In the genomic region with DNA sequence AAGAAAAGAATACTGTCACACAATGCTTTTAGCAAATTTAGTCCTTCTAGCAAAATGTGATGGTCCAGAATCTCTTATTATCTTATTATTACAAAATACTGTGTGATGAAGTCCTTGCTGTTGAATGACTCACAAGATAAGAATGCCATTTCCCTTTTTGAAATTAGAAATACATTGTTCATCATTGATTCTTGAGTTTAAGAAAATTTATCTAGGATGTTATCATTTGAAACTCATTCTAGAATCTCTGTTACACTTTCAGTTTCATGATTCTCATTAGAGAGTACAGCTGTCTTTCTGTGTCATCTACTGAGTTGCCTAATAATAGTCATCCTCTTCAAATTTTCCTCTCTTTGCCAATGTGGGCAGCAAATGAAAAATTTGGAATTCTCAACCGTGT, we compare ENCODE assay signal across 25 cellular contexts. TPM values are rescaled to one million over a fixed set of nuclear protein-coding genes. Genes with fewer than 3 reads are reported as not detected.
DNase-seq lines count a peak whose midpoint lies in the region; ATAC-seq and TF ChIP-seq lines count a peak whose summit lies in the region.
"Had no signal": no experiment of that assay in that cellular context is flagged by ENCODE, and none has a peak within 500 bp of the region (broad histone marks: within the 10 kb centered on the region; RNA-seq: fewer than 3 reads in every experiment).

No MANE protein-coding gene starts in this region.

- H3K27me3 Mint-ChIP-seq in MCF 10A (ENCODE audit: insufficient read depth, unreplicated experiment): no peaks in the 10 kb centered on the region
- H3K27me3 Mint-ChIP-seq: IgD-negative memory B cell, T-cell had no signal

- peaks cover 0 to 40% of the 10 kb centered on the region in 2 donors for H3K36me3 ChIP-seq in adrenal gland (replicated peaks in 1 of 2)
- H3K36me3 ChIP-seq in aorta (ENCODE audit: control insufficient read depth in 1 of 2, insufficient read depth in 2 of 2, low read length in 1 of 2): peaks cover 0 to 2% of the 10 kb centered on the region in 2 donors

- peaks cover 72% of the 10 kb centered on the region for H3K36me3 Mint-ChIP-seq in MCF 10A (ENCODE audit: insufficient read depth, unreplicated experiment)

- no peak for ATAC-seq in aorta (ENCODE audit: low FRiP score)
- ATAC-seq: left lobe of liver, T-cell had no signal

- no peak overlapping the region for H3K4me3 Mint-ChIP-seq in MCF 10A (ENCODE audit: unreplicated experiment)
- H3K4me3 Mint-ChIP-seq: mesothelial cell of epicardium, neural crest cell, T-cell had no signal

- peak; percentile 20 for DNase-seq in AG20443 (ENCODE audit: low spot score)
- peak; percentile 46 for DNase-seq in GM13976 (ENCODE audit: low spot score)
- DNase-seq in adrenal gland: no peak
- DNase-seq in hepatic stellate cell (ENCODE audit: low spot score): peak; percentile 24
- DNase-seq in MCF 10A (ENCODE audit: unreplicated experiment): no peak
- no peak for DNase-seq in retina
- DNase-seq in aorta: no peak
- DNase-seq: activated CD4-positive, alpha-beta T cell treated with anti-CD3 and anti-CD28 coated beads, Interleukin-2, amount 50 U/mL, for 1 hour; amniotic stem cell; central memory CD4-positive, alpha-beta T cell; DMS79; effector CD4-positive, alpha-beta T cell; esophagus squamous epithelium; NCI-H187; SHP77 treated with DMSO at 0.1 percent for 48 hours; stimulated activated CD4-positive, alpha-beta T cell treated with anti-CD3 and anti-CD28 coated beads, Interleukin-2, amount 100 ng/mL, for 48 hours; stimulated activated naive CD4-positive, alpha-beta T cell treated with Interleukin-2 at 50 U/mL for 16 hours; T-cell had no signal

- TF ChIP-seq CTCF in GM13976 (IDR thresholded peaks at IDR 0.05; ENCODE audit: borderline replicate concordance, control extremely low read depth, extremely low read depth, insufficient read depth, missing control alignments): no peak
- TF ChIP-seq CTCF in adrenal gland (IDR thresholded peaks at IDR 0.05): no peak
- no peak for TF ChIP-seq CTCF in MCF 10A (IDR thresholded peaks at IDR 0.05; ENCODE audit: unreplicated experiment)

- 54 to 68% (median 64%) methylated on average over 1 of the region's 1 CpG for WGBS in adrenal gland, 4 donors
- 92 to 93% methylated on average over 1 of the region's 1 CpG for WGBS in aorta, 2 donors

- no peaks in the 10 kb centered on the region for H3K4me1 Mint-ChIP-seq in MCF 10A (ENCODE audit: insufficient read depth, unreplicated experiment)
- H3K4me1 Mint-ChIP-seq: mesothelial cell of epicardium, neural crest cell had no signal

- TF ChIP-seq POLR2A in adrenal gland (IDR thresholded peaks at IDR 0.05): no peak

- H3K4me1 ChIP-seq in adrenal gland (replicated peaks in 1 of 2): peaks cover 4 to 12% of the 10 kb centered on the region in 2 donors
- no peaks in the 10 kb centered on the region for H3K4me1 ChIP-seq in aorta (ENCODE audit: control insufficient read depth in 1 of 2, insufficient read depth in 2 of 2, low read length in 2 of 2)
- H3K4me1 ChIP-seq: esophagus squamous epithelium, prostate gland, tibial artery had no signal

- no peaks in the 10 kb centered on the region for H3K9me3 ChIP-seq in adrenal gland (replicated peaks in 1 of 3)
- no peaks in the 10 kb centered on the region for H3K9me3 ChIP-seq in aorta (ENCODE audit: control insufficient read depth, low read length)
- H3K9me3 ChIP-seq: esophagus squamous epithelium, prostate gland, tibial artery had no signal

- BruUV-seq in MCF 10A (replicated peaks; lab: Mats Ljungman, UMichigan): no TSS peak

- in situ Hi-C loops in GM13976 (cut with MboI; ENCODE audit: low sequenced_read_pairs, unreplicated experiment): no loop called here

- intact Hi-C loops in adrenal gland (cut with DNase I): no loop called here
- intact Hi-C loops in MCF 10A (cut with micrococcal nuclease): no loop called here
- intact Hi-C loops in aorta (cut with DNase I): no loop called here

- H3K27me3 ChIP-seq in adrenal gland: no peaks in the 10 kb centered on the region
- H3K27me3 ChIP-seq in aorta (ENCODE audit: control insufficient read depth in 1 of 2, insufficient read depth in 2 of 2, low read length in 1 of 2): no peaks in the 10 kb centered on the region
- H3K27me3 ChIP-seq: esophagus squamous epithelium, tibial artery had no signal

- CTCF ChIA-PET in MCF 10A (lab: Yijun Ruan, JAX): interaction anchor here (0.8 to 1.2 kb wide), 3 partner anchors 12 to 26 kb away, joined by 3 to 4 read pairs (median 3); no protein-coding TSS in a partner anchor

- H3K27ac Mint-ChIP-seq in MCF 10A (ENCODE audit: low read depth, unreplicated experiment): no peak overlapping the region
- H3K27ac Mint-ChIP-seq: IgD-negative memory B cell, mesothelial cell of epicardium, T-cell had no signal

- POLR2A ChIA-PET in MCF 10A (lab: Yijun Ruan, JAX): interaction anchor here (2.3 kb wide), 1 partner anchor 9 kb away, joined by 9 read pairs; a partner anchor contains a TSS

- no peak overlapping the region for H3K4me3 ChIP-seq in adrenal gland
- no peak overlapping the region for H3K4me3 ChIP-seq in aorta (ENCODE audit: low read length in 2 of 2)
- H3K4me3 ChIP-seq: esophagus squamous epithelium, prostate gland, skin epidermis, tibial artery had no signal

- H3K27ac ChIP-seq in adrenal gland (peak overlapping the region; percentile 25 to 73 (median 46)), aorta (ENCODE audit: low read depth in 1 of 2, low read length in 2 of 2) (no peak overlapping the region)
- H3K27ac ChIP-seq: esophagus squamous epithelium, prostate gland, skin epidermis, tibial artery had no signal

- H3K9me3 Mint-ChIP-seq in MCF 10A (ENCODE audit: unreplicated experiment): no peaks in the 10 kb centered on the region
- H3K9me3 Mint-ChIP-seq: IgD-negative memory B cell, mesothelial cell of epicardium, neural crest cell, T-cell had no signal

RNA-seq across cellular contexts. Expression of a gene that starts 9.6 kb away (rescaled TPM):
- total RNA-seq in adrenal gland (1 to 10 TPM; 7.3 to 9.9 (median 8.7) TPM), MCF 10A (2022) (13.6 and 16.2 TPM in 2 replicates), aorta (1 to 10 TPM; 7.8 to 8.9 TPM)
- polyA plus RNA-seq in adrenal gland (10 to 100 TPM in 1 of 3 donors, 1 to 10 TPM in 2; 4.5 to 12.1 (median 6.1) TPM), aorta (1 to 10 TPM; 2.1 to 4.1 TPM)

RNA-seq across cellular contexts. Expression of a gene that starts 14.0 kb away (rescaled TPM):
- total RNA-seq in adrenal gland (10 to 100 TPM; 11.8 to 29.5 (median 23.6) TPM), MCF 10A (2022) (17.4 and 20.6 TPM in 2 replicates), aorta (10 to 100 TPM; 29.1 to 32.1 TPM)
- polyA plus RNA-seq in adrenal gland (10 to 100 TPM; 10.5 to 31.0 (median 18.5) TPM), aorta (10 to 100 TPM; 14.9 to 32.3 TPM)

RNA-seq across cellular contexts. Expression of a gene that starts 37.9 kb away (rescaled TPM):
- 1 to 10 TPM; 4.0 to 8.9 (median 6.4) TPM for total RNA-seq in adrenal gland
- 10 to 100 TPM in 1 of 3 donors, 1 to 10 TPM in 2; 5.6 to 10.7 (median 9.3) TPM for polyA plus RNA-seq in adrenal gland
- 6.1 and 7.4 TPM in 2 replicates for total RNA-seq in MCF 10A (2022)
- total RNA-seq in aorta: 1 to 10 TPM; 3.0 to 5.9 TPM
- polyA plus RNA-seq in aorta: 1 to 10 TPM; 2.3 to 3.2 TPM

RNA-seq across cellular contexts. Expression of a gene that starts 41.4 kb away (rescaled TPM):
- 10 to 100 TPM in 1 of 8 donors, 1 to 10 TPM in 7; 1.5 to 10.5 (median 6.2) TPM for total RNA-seq in adrenal gland
- polyA plus RNA-seq in adrenal gland: 10 to 100 TPM; 11.7 to 22.8 (median 18.0) TPM
- 15.0 and 19.9 TPM in 2 replicates for total RNA-seq in MCF 10A (2022)
- total RNA-seq in aorta: 10 to 100 TPM; 10.5 to 18.2 TPM
- polyA plus RNA-seq in aorta: 10 to 100 TPM in 1 of 2 donors, 1 to 10 TPM in 1; 3.6 to 14.7 TPM

RNA-seq across cellular contexts. Expression of a gene that starts 44.4 kb away (rescaled TPM):
- total RNA-seq in adrenal gland: 100 to 1,000 TPM in 2 of 8 donors, 10 to 100 TPM in 6; 44.9 to 132 (median 68.9) TPM
- polyA plus RNA-seq in adrenal gland: 10 to 100 TPM; 37.6 to 56.9 (median 49.3) TPM
- 85.2 and 89.9 TPM in 2 replicates for total RNA-seq in MCF 10A (2022)
- 10 to 100 TPM; 78.9 to 93.1 TPM for total RNA-seq in aorta
- polyA plus RNA-seq in aorta: 10 to 100 TPM; 47.7 to 52.3 TPM

Comparison
In these comparisons a context has a peak if more than half of its experiments do, and no peak if none do; other contexts are left out.
1. DNase-seq: peak in AG20443 (single experiment), GM13976 (single experiment) and hepatic stellate cell (single experiment); none in adrenal gland (0 of 7), MCF 10A (single experiment), retina (single experiment) and aorta (0 of 2).
2. H3K27ac ChIP-seq: peak in adrenal gland (5 of 5); none in aorta (0 of 2).